Comparison of ENCODE assay signal across 10 cellular contexts in genomic region chr2:209380278-209380677, GRCh38. TPM values are rescaled to one million over a fixed set of nuclear protein-coding genes. Genes with fewer than 3 reads are reported as not detected.
DNase-seq lines count a peak whose midpoint lies in the region; ATAC-seq and TF ChIP-seq lines count a peak whose summit lies in the region.
"Had no signal": no experiment of that assay in that cellular context is flagged by ENCODE, and none has a peak within 500 bp of the region (broad histone marks: within the 10 kb centered on the region; RNA-seq: fewer than 3 reads in every experiment).

No MANE protein-coding gene starts in this region.

- BruUV-seq in mammary epithelial cell (replicated peaks; lab: Mats Ljungman, UMichigan), result no TSS peak

- in situ Hi-C loops in mammary epithelial cell (cut with MboI; ENCODE audit: low sequenced_read_pairs in 2 of 2), result no loop called here
- in situ Hi-C loops in G401 (cut with HindIII; ENCODE audit: low sequenced_read_pairs), result no loop called here

- H3K4me3 ChIP-seq in mammary epithelial cell (replicated peaks in 1 of 3; ENCODE audit: insufficient read depth in 1 of 3, low read depth in 2 of 3, low read length in 3 of 3), result no peak overlapping the region
- H3K4me3 ChIP-seq in breast epithelium, result no peak overlapping the region
- H3K4me3 ChIP-seq: thyroid gland had no signal

- no peak overlapping the region for H2AFZ ChIP-seq in mammary epithelial cell (ENCODE audit: low read depth, low read length)

- no peak for TF ChIP-seq POLR2A in breast epithelium (IDR thresholded peaks at IDR 0.05)

- no peaks in the 10 kb centered on the region for H4K20me1 ChIP-seq in mammary epithelial cell (ENCODE audit: insufficient read depth, low read length)

- H3K79me2 ChIP-seq in mammary epithelial cell (ENCODE audit: insufficient read depth, low read length), result no peaks in the 10 kb centered on the region

- DNase-seq in mammary epithelial cell (peak; percentile 28), breast epithelium (ENCODE audit: low spot score in 2 of 2) (no peak), NCI-H526 treated with DMSO at 0.1 percent for 48 hours (lab: John Stamatoyannopoulos, UW) (peak; percentile 28), activated gamma-delta T cell (lab: John Stamatoyannopoulos, UW) (no peak), left colon (no peak), middle frontal gyrus (ENCODE audit: extremely low spot score, low spot score) (no peak), G401 (ENCODE audit: low spot score) (no peak)
- DNase-seq: retina, thyroid gland had no signal

- no peak overlapping the region for H3K27ac ChIP-seq in mammary epithelial cell (ENCODE audit: insufficient read depth, low read depth, low read length)
- H3K27ac ChIP-seq in breast epithelium, result no peak overlapping the region
- H3K27ac ChIP-seq: thyroid gland had no signal

- H3K9me3 ChIP-seq in mammary epithelial cell (replicated peaks; ENCODE audit: insufficient read depth, low read length) (peaks cover 13% of the 10 kb centered on the region), breast epithelium (no peaks in the 10 kb centered on the region)
- H3K9me3 ChIP-seq: thyroid gland had no signal

- ATAC-seq in HG03097 (IDR thresholded peaks at IDR 0.05; ENCODE audit: low FRiP score, unreplicated experiment), result peak; percentile 99
- no peak for ATAC-seq in left colon

- H3K27me3 ChIP-seq in mammary epithelial cell (ENCODE audit: insufficient read depth, low read length) (no peaks in the 10 kb centered on the region), breast epithelium (no peaks in the 10 kb centered on the region)
- H3K27me3 ChIP-seq: thyroid gland had no signal

- H3K36me3 ChIP-seq in mammary epithelial cell (ENCODE audit: insufficient read depth, low read length) (no peaks in the 10 kb centered on the region), breast epithelium (no peaks in the 10 kb centered on the region)
- H3K36me3 ChIP-seq: thyroid gland had no signal

- 92% methylated on average over 2 of the region's 2 CpGs for WGBS in mammary epithelial cell (ENCODE audit: low coverage, missing lambda C conversion rate)

- CTCF ChIA-PET in mammary epithelial cell (lab: Charles Lee; ENCODE audit: low non-redundant PET), result no interaction called here

- dilution Hi-C loops in mammary epithelial cell (cut with HindIII; ENCODE audit: low sequenced_read_pairs), result no loop called here

- H3K4me2 ChIP-seq in mammary epithelial cell (ENCODE audit: insufficient read depth, low read depth, low read length), result no peak overlapping the region

- H3K9ac ChIP-seq in mammary epithelial cell (ENCODE audit: insufficient read depth, low read length), result no peak overlapping the region

- intact Hi-C loops in mammary epithelial cell (cut with micrococcal nuclease), result no loop called here
- intact Hi-C loops in breast epithelium (cut with DNase I; ENCODE audit: low total_unique reads), result no loop called here
- intact Hi-C loops in left colon (cut with DNase I, micrococcal nuclease), result no loop called here

- H3K4me1 ChIP-seq in mammary epithelial cell (ENCODE audit: insufficient read depth, low read length) (peaks cover 14% of the 10 kb centered on the region), breast epithelium (no peaks in the 10 kb centered on the region)
- H3K4me1 ChIP-seq: thyroid gland had no signal

- TF ChIP-seq CTCF in mammary epithelial cell (conservative IDR thresholded peaks at IDR 0.05 in 1 of 2, IDR thresholded peaks at IDR 0.05 in 1 of 2; ENCODE audit: extremely low read depth in 1 of 2, insufficient read depth in 1 of 2, low read depth in 1 of 2, low read length in 2 of 2) (no peak), breast epithelium (IDR thresholded peaks at IDR 0.05) (no peak)

RNA-seq across cellular contexts. Expression of gene MAP2, which starts 43.6 kb away (rescaled TPM):
- total RNA-seq in mammary epithelial cell (10 to 100 TPM; 10.5 to 31.5 TPM), breast epithelium (10 to 100 TPM in 2 of 3 donors, 1 to 10 TPM in 1; 8.2 to 18.6 (median 11.5) TPM), left colon (1 to 10 TPM; 1.6 to 2.1 TPM)
- 3.4 TPM for polyA plus RNA-seq in mammary epithelial cell
- polyA minus RNA-seq in mammary epithelial cell, result 17.7 TPM
- not detected in 2 replicates for total RNA-seq in G401 (2014; rRNA removed; shearing (Covaris generic))

Comparison
In these comparisons a context has a peak if more than half of its experiments do, and no peak if none do; other contexts are left out.
1. DNase-seq: peak in mammary epithelial cell (single experiment) and NCI-H526 treated with DMSO at 0.1 percent for 48 hours (single experiment); none in breast epithelium (0 of 2), activated gamma-delta T cell (single experiment), left colon (0 of 2), middle frontal gyrus (single experiment) and G401 (single experiment).